ENCODE assay signal across 12 cellular contexts in the genomic region with DNA sequence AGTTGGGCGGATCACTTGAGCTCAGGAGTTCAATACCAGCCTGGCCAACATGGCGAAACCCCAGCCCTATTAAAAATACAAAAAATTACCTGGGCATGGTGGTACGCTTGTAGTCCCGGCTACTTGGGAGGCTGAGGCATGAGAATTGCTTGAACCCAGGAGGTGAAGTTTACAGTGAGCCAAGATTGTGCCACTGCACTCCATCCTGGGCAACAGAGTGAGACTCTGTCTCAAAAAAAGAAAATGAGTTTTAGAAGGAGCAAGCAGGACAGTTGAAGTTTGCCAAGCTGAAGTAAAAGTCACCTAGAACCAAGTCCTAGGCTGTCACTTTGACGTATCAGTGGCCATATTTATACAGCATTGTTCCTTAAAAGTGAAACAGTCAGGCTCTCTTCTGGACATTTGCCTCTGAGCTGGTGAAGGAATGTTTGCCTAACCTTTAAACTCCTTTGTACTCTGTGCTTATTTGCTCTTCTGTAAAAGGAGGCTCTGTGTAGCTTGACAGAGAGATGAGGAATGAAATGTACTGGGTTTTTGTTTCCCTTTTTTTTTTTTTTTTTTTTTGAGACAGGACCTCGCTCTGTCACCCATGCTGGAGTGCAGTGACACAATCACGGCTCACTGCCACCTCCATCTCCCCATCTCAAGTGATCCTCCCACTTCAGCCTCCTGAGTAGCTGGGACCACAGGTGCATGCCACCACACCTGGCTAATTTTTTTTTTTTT. TPM values are rescaled to one million over a fixed set of nuclear protein-coding genes. Genes with fewer than 3 reads are reported as not detected.
DNase-seq lines count a peak whose midpoint lies in the region; ATAC-seq, FAIRE-seq and TF ChIP-seq lines count a peak whose summit lies in the region.
"Had no signal": no experiment of that assay in that cellular context is flagged by ENCODE, and none has a peak within 500 bp of the region (broad histone marks: within the 10 kb centered on the region; RNA-seq: fewer than 3 reads in every experiment).

No MANE protein-coding gene starts in this region.

- H3K18ac ChIP-seq in IMR-90 (ENCODE audit: low read depth, low read length) = no peak overlapping the region; the same call in 1 of the 2 replicates

- TF ChIP-seq EP300 in stomach (IDR thresholded peaks at IDR 0.05) = no peak

- H2BK20ac ChIP-seq in IMR-90 (ENCODE audit: low read depth, low read length) = no peak overlapping the region

- no peak overlapping the region for H3K56ac ChIP-seq in IMR-90 (ENCODE audit: extremely low read depth, insufficient read depth, low read length)

- peak overlapping the region; percentile 19 for H3K4me2 ChIP-seq in IMR-90 (ENCODE audit: low read depth, low read length)

- dilution Hi-C loops in IMR-90 (cut with HindIII; ENCODE audit: low sequenced_read_pairs, unreplicated experiment) = loop anchor here (25.0 kb wide), 1 partner anchor 214 kb away; no protein-coding TSS in a partner anchor

- no peak for TF ChIP-seq RAD21 in IMR-90 (IDR thresholded peaks at IDR 0.05; ENCODE audit: low read length)

- DNase-seq in IMR-90 = no peak
- DNase-seq in T-helper 17 cell = no peak
- no peak for DNase-seq in left colon
- peak; percentile 41 for DNase-seq in stomach
- no peak for DNase-seq in RCC 7860 (ENCODE audit: low spot score)
- no peak for DNase-seq in NCI-H187 treated with DMSO at 0.1 percent for 48 hours (lab: John Stamatoyannopoulos, UW)
- DNase-seq in HEK293T (ENCODE audit: extremely low spot score) = no peak
- DNase-seq: activated naive CD4-positive, alpha-beta T cell treated with anti-CD3 and anti-CD28 coated beads, Interleukin-2, amount 50 U/mL, for 16 hours; naive thymus-derived CD4-positive, alpha-beta T cell; NCI-H1436; SHP77 treated with DMSO at 0.1 percent for 48 hours; WERI-Rb-1 had no signal

- H3K27ac ChIP-seq in IMR-90 (ENCODE audit: insufficient read depth, low read length) (no peak overlapping the region), stomach (peak overlapping the region; percentile 88 to 95 (median 93))
- H3K27ac ChIP-seq: WERI-Rb-1 had no signal

- H3K14ac ChIP-seq in IMR-90 (replicated peaks; ENCODE audit: low read depth, low read length) = no peak overlapping the region

- in situ Hi-C loops in IMR-90 (cut with MboI; ENCODE audit: low sequenced_read_pairs) = loop anchor here (25.0 kb wide), 1 partner anchor 1039 kb away; no protein-coding TSS in a partner anchor

- H2BK120ac ChIP-seq in IMR-90 (ENCODE audit: low read depth, low read length) = no peak overlapping the region

- H3K23ac ChIP-seq in IMR-90 (ENCODE audit: low read depth, low read length) = no peak overlapping the region

- H3K27me3 ChIP-seq in IMR-90 (ENCODE audit: control insufficient read depth, insufficient read depth, low read length) (no peaks in the 10 kb centered on the region), stomach (no peaks in the 10 kb centered on the region)

- POLR2A ChIA-PET in IMR-90 (lab: Charles Lee; ENCODE audit: unreplicated experiment) = interaction anchor here (0.5 to 0.6 kb wide), 2 partner anchors 37 to 69 kb away, joined by 3 to 5 read pairs; partner anchors contain the start of gene CCSAP
- POLR2A ChIA-PET in HEK293T (lab: Yijun Ruan, JAX) = interaction anchor here (1.3 kb wide), 1 partner anchor 234 kb away, joined by 5 read pairs; the partner anchor contains the start of gene NUP133

- H3K9me1 ChIP-seq in IMR-90 (ENCODE audit: insufficient read depth, low read length) = peaks cover 13% of the 10 kb centered on the region

- peaks cover 33 to 65% of the 10 kb centered on the region in 2 experiments for H3K79me1 ChIP-seq in IMR-90 (ENCODE audit: low read depth in 1 of 2, low read length in 2 of 2)

- H3K27ac Mint-ChIP-seq in T-helper 17 cell = peak overlapping the region; percentile 93

- H3K9me3 ChIP-seq in IMR-90 (ENCODE audit: control insufficient read depth, insufficient read depth, low read length) = 0 out of 2 replicates have a peak, but pooled peaks cover 2% of the 10 kb centered on the region
- no peaks in the 10 kb centered on the region for H3K9me3 ChIP-seq in T-helper 17 cell (ENCODE audit: control insufficient read depth, low read length, poor library complexity, severe bottlenecking)
- no peaks in the 10 kb centered on the region for H3K9me3 ChIP-seq in stomach

- H3K4ac ChIP-seq in IMR-90 (ENCODE audit: low read depth, low read length) = 0 out of 2 replicates have a peak overlapping the region, but pooled peaks have one; percentile 33

- no peak overlapping the region for H3K4me3 Mint-ChIP-seq in T-helper 17 cell

- intact Hi-C loops in IMR-90 (cut with micrococcal nuclease) = loop anchor here (2.0 to 5.0 kb wide), 3 partner anchors 44 to 169 kb away; no protein-coding TSS in a partner anchor
- intact Hi-C loops in left colon (cut with DNase I, micrococcal nuclease) = no loop called here
- intact Hi-C loops in stomach (cut with DNase I; ENCODE audit: low total_unique reads) = loop anchor here (10.0 kb wide), 1 partner anchor 71 kb away; the partner anchor contains the start of gene CCSAP

- WGBS in IMR-90 (ENCODE audit: extremely low coverage in 2 of 2, insufficient read length in 1 of 2), 2 experiments = 100% methylated on average over 2 of the region's 7 CpGs; no CpG with 5 or more reads in 1 of the 2 experiments
- 33 to 58% (median 46%) methylated on average over 6 to 7 of the region's 7 CpGs for WGBS in stomach, 5 donors

- H4K20me1 ChIP-seq in IMR-90 (ENCODE audit: insufficient read depth, low read length) = peaks cover 36% of the 10 kb centered on the region

- no peak overlapping the region; the same call in 1 of the 2 replicates for H2AK5ac ChIP-seq in IMR-90 (ENCODE audit: low read depth, low read length)

- TF ChIP-seq POLR2A in IMR-90 (IDR thresholded peaks at IDR 0.05; ENCODE audit: low read depth, low read length) = no peak
- no peak for TF ChIP-seq POLR2A in stomach (IDR thresholded peaks at IDR 0.05)

- H2BK15ac ChIP-seq in IMR-90 (ENCODE audit: low read depth, low read length) = no peak overlapping the region

- no peak overlapping the region for H3K4me3 ChIP-seq in IMR-90 (ENCODE audit: insufficient read depth, low read depth, low read length)
- H3K4me3 ChIP-seq in stomach = peak overlapping the region in 1 of 4 donors; percentile 16

- peaks cover 29% of the 10 kb centered on the region for H3K4me1 Mint-ChIP-seq in T-helper 17 cell

- no peak overlapping the region for H4K91ac ChIP-seq in IMR-90 (ENCODE audit: insufficient read depth, low read depth, low read length)

- no TSS peak for BruUV-seq in IMR-90 (replicated peaks; lab: Mats Ljungman, UMichigan)

- peak overlapping the region; percentile 19 for H2BK5ac ChIP-seq in IMR-90 (ENCODE audit: low read depth, low read length, poor library complexity, severe bottlenecking)

- FAIRE-seq in RCC 7860 (lab: Jason Lieb, UNC) = no peak

- no peak overlapping the region for H3K9ac ChIP-seq in IMR-90 (ENCODE audit: low read depth, low read length)

- peaks cover 4% of the 10 kb centered on the region for H3K36me3 Mint-ChIP-seq in T-helper 17 cell (ENCODE audit: low read depth)

- H3K4me1 ChIP-seq in IMR-90 (ENCODE audit: control insufficient read depth, insufficient read depth, low read length) = peaks cover 14% of the 10 kb centered on the region
- peaks cover 42 to 87% (median 63%) of the 10 kb centered on the region in 4 donors for H3K4me1 ChIP-seq in stomach

- no peaks in the 10 kb centered on the region for H3K27me3 Mint-ChIP-seq in T-helper 17 cell
- H3K27me3 Mint-ChIP-seq: naive thymus-derived CD4-positive, alpha-beta T cell had no signal

- TF ChIP-seq CTCF in IMR-90 (conservative IDR thresholded peaks at IDR 0.05; ENCODE audit: low read depth, low read length) (no peak), stomach (IDR thresholded peaks at IDR 0.05) (no peak)

- no peak overlapping the region for H4K5ac ChIP-seq in IMR-90 (ENCODE audit: low read depth, low read length)

- H4K8ac ChIP-seq in IMR-90 (ENCODE audit: low read depth in 2 of 2, low read length in 2 of 2) = no peak overlapping the region

- CTCF ChIA-PET in IMR-90 (lab: Yijun Ruan, JAX) (interaction anchor here (0.6 kb wide), 3 partner anchors 15 to 138 kb away, joined by 3 to 5 read pairs (median 3); no protein-coding TSS in a partner anchor), HEK293T (lab: Yijun Ruan, JAX) (interaction anchor here (0.7 kb wide), 1 partner anchor 82 kb away, joined by 3 read pairs; no protein-coding TSS in a partner anchor)

- ATAC-seq in IMR-90 (ENCODE audit: low read depth) = no peak; the same call in 1 of the 2 replicates
- no peak for ATAC-seq in T-helper 17 cell
- ATAC-seq in left colon = peak; percentile 67
- ATAC-seq: naive thymus-derived CD4-positive, alpha-beta T cell had no signal

- H2AK9ac ChIP-seq in IMR-90 (replicated peaks; ENCODE audit: low read depth, low read length, poor library complexity) = no peak overlapping the region

- H3K36me3 ChIP-seq in IMR-90 (ENCODE audit: control insufficient read depth, insufficient read depth, low read length) (0 out of 2 replicates have a peak, but pooled peaks cover 2% of the 10 kb centered on the region), stomach (peaks cover 0 to 11% (median 0%) of the 10 kb centered on the region in 4 donors)
- H3K36me3 ChIP-seq: WERI-Rb-1 had no signal

- H2AFZ ChIP-seq in IMR-90 (replicated peaks; ENCODE audit: low read length, poor library complexity) = no peak overlapping the region

TF ChIP-seq in IMR-90, 13 proteins besides CTCF, POLR2A, EP300 and RAD21 (continues in another document):
- TF ChIP-seq FOS (IDR thresholded peaks at IDR 0.05; ENCODE audit: low read depth, low read length) = no peak
- TF ChIP-seq RFX5 (IDR thresholded peaks at IDR 0.05; ENCODE audit: low read depth, low read length) = no peak
- no peak for TF ChIP-seq CHD1 (IDR thresholded peaks at IDR 0.05; ENCODE audit: low read depth, low read length)
- no peak for TF ChIP-seq CEBPB (IDR thresholded peaks at IDR 0.05; ENCODE audit: low read depth, low read length)

TF ChIP-seq in HEK293T, 16 proteins besides CTCF, POLR2A, EP300 and RAD21 (continues in another document):
- TF ChIP-seq HDGF (IDR thresholded peaks at IDR 0.05; ENCODE audit: borderline replicate concordance) (no peak), ZNF384 (IDR thresholded peaks at IDR 0.05) (no peak; the same call in 1 of the 2 replicates), TARDBP (IDR thresholded peaks at IDR 0.05) (no peak), FOXM1 (IDR thresholded peaks at IDR 0.05; ENCODE audit: borderline replicate concordance) (no peak), FOXK2 (IDR thresholded peaks at IDR 0.05) (no peak), LEF1 (IDR thresholded peaks at IDR 0.05; ENCODE audit: borderline replicate concordance) (no peak), L3MBTL2 (conservative IDR thresholded peaks at IDR 0.05) (no peak)

RNA-seq across cellular contexts. Expression of gene RAB4A, which starts 2.8 kb away (rescaled TPM):
- 26.2 and 33.3 TPM in 2 replicates for total RNA-seq in IMR-90 (2012; rRNA removed)
- 23.9 and 25.6 TPM in 2 replicates for polyA plus RNA-seq in IMR-90 (2012; rRNA removed)
- polyA plus RNA-seq in IMR-90 (2012; cell fraction: cytosol; rRNA removed) = 24.6 and 26.8 TPM in 2 replicates
- polyA plus RNA-seq in IMR-90 (2012; cell fraction: nucleus; rRNA removed; ENCODE audit: low replicate concordance) = 9.4 and 14.7 TPM in 2 replicates
- total RNA-seq in T-helper 17 cell = 10 to 100 TPM; 34.3 to 47.2 TPM
- total RNA-seq in left colon = 10 to 100 TPM; 91.1 to 95.7 TPM
- total RNA-seq in stomach = 100 to 1,000 TPM in 1 of 5 donors, 10 to 100 TPM in 4; 24.1 to 277 (median 41.4) TPM
- 10 to 100 TPM; 43.8 to 90.6 (median 58.9) TPM for polyA plus RNA-seq in stomach

Comparison
In these comparisons a context has a peak if more than half of its experiments do, and no peak if none do; other contexts are left out.
1. intact Hi-C loops: an anchor here in IMR-90 (2.0 to 5.0 kb wide) and stomach (10.0 kb wide); none called in left colon.